ENCODE assay signal across 8 cellular contexts in genomic region chr15:68818088-68818670, GRCh38. TPM values are rescaled to one million over a fixed set of nuclear protein-coding genes. Genes with fewer than 3 reads are reported as not detected.
DNase-seq lines count a peak whose midpoint lies in the region; ATAC-seq and TF ChIP-seq lines count a peak whose summit lies in the region.

No MANE protein-coding gene starts in this region.

- CTCF ChIA-PET in GM10248 (lab: Yijun Ruan, JAX), result interaction anchor here (0.7 to 3.7 kb wide), 3 partner anchors 11 to 23 kb away, joined by 3 to 15 read pairs (median 14); no protein-coding TSS in a partner anchor

- H3K79me2 ChIP-seq in Loucy (ENCODE audit: insufficient read depth, low read length), result peaks cover 98% of the 10 kb centered on the region

- intact Hi-C loops in left ventricle myocardium superior (cut with micrococcal nuclease), result no loop called here

- peaks cover 44% of the 10 kb centered on the region for H3K4me1 ChIP-seq in Loucy (ENCODE audit: insufficient read depth, low read length, poor library complexity, severe bottlenecking)

- peak; percentile 61 for DNase-seq in GM10248 (ENCODE audit: extremely low spot score)
- peak; percentile 60 for DNase-seq in T follicular helper cell (ENCODE audit: low read depth)
- DNase-seq in amniotic stem cell (lab: John Stamatoyannopoulos, UW), result peak; percentile 36
- DNase-seq in left ventricle myocardium superior, result peak; percentile 83
- DNase-seq in pulmonary artery endothelial cell (ENCODE audit: low read depth, low spot score), result peak; percentile 44

- H2AFZ ChIP-seq in Loucy (ENCODE audit: low read length), result no peak overlapping the region; the same call in 1 of the 2 replicates

- H3K27me3 ChIP-seq in Loucy (ENCODE audit: insufficient read depth, low read length, poor library complexity, severe bottlenecking), result peaks cover 15% of the 10 kb centered on the region

- peak overlapping the region; percentile 99 for H3K9ac ChIP-seq in Loucy (ENCODE audit: low read depth, low read length, poor library complexity, severe bottlenecking)

- ATAC-seq in left ventricle myocardium superior (peak; percentile 43), HG03571 (IDR thresholded peaks at IDR 0.05; ENCODE audit: unreplicated experiment) (no peak), GM21786 (IDR thresholded peaks at IDR 0.05; ENCODE audit: unreplicated experiment) (no peak)

- H3K36me3 ChIP-seq in Loucy (ENCODE audit: insufficient read depth, low read length), result 0 out of 2 replicates have a peak, but pooled peaks cover 3% of the 10 kb centered on the region

- peak overlapping the region; percentile 99 for H3K4me3 ChIP-seq in Loucy (ENCODE audit: low read length, poor library complexity, severe bottlenecking)

- H3K9me3 ChIP-seq in Loucy (ENCODE audit: insufficient read depth, low read depth, low read length), result no peaks in the 10 kb centered on the region

- TF ChIP-seq CTCF in GM10248 (IDR thresholded peaks at IDR 0.05; ENCODE audit: control extremely low read depth, extremely low read depth, low read depth, missing control alignments), result no peak
- no peak for TF ChIP-seq CTCF in Loucy (conservative IDR thresholded peaks at IDR 0.05; ENCODE audit: low read length)

- no peaks in the 10 kb centered on the region for H3F3A ChIP-seq in Loucy (ENCODE audit: low read depth)

- H3K4me2 ChIP-seq in Loucy (ENCODE audit: low read depth, low read length, poor library complexity, severe bottlenecking), result peak overlapping the region; percentile 89

- H3K9me2 ChIP-seq in Loucy (replicated peaks; ENCODE audit: low read depth, low read length), result no peaks in the 10 kb centered on the region

- POLR2A ChIA-PET in GM10248 (lab: Yijun Ruan, JAX), result interaction anchor here (0.5 to 0.8 kb wide), 2 partner anchors 24 to 567 kb away, joined by 3 read pairs; no protein-coding TSS in a partner anchor

- H4K20me1 ChIP-seq in Loucy (ENCODE audit: insufficient read depth, low read length, poor library complexity, severe bottlenecking), result peaks cover 55% of the 10 kb centered on the region

RNA-seq across cellular contexts. Expression of gene ANP32A, which starts 2.5 kb away (rescaled TPM):
- total RNA-seq in left ventricle myocardium superior, result 138 TPM
- total RNA-seq in pulmonary artery endothelial cell, result 72.9 and 127 TPM in 2 replicates
